12 cellular contexts compared by ENCODE assay signal in genomic region chr14:61174395-61175386, GRCh38.
DNase-seq lines count a peak whose midpoint lies in the region; ATAC-seq, FAIRE-seq and TF ChIP-seq lines count a peak whose summit lies in the region.
"Had no signal": no experiment of that assay in that cellular context is flagged by ENCODE, and none has a peak within 500 bp of the region (broad histone marks: within the 10 kb centered on the region; RNA-seq: fewer than 3 reads in every experiment).

No MANE protein-coding gene starts in this region.

- H4K20me1 ChIP-seq in endothelial cell of umbilical vein (replicated peaks; ENCODE audit: control insufficient read depth, extremely low read depth, insufficient read depth, low read length) = no peaks in the 10 kb centered on the region
- no peaks in the 10 kb centered on the region for H4K20me1 ChIP-seq in osteoblast (ENCODE audit: insufficient read depth, low read length)

- no TSS peak for BruUV-seq in endothelial cell of umbilical vein (replicated peaks; lab: Mats Ljungman, UMichigan)

- H3K9ac ChIP-seq in endothelial cell of umbilical vein (replicated peaks; ENCODE audit: extremely low read depth, insufficient read depth, low read length) = no peak overlapping the region

- H2AFZ ChIP-seq in endothelial cell of umbilical vein (ENCODE audit: low read depth, low read length) (peak overlapping the region; percentile 5), osteoblast (ENCODE audit: low read length) (no peak overlapping the region)

- H3K4me3 ChIP-seq in RWPE2 (ENCODE audit: severe bottlenecking) (no peak overlapping the region), endothelial cell of umbilical vein (replicated peaks in 1 of 3; ENCODE audit: insufficient read depth in 1 of 3, low read depth in 1 of 3, low read length in 3 of 3) (no peak overlapping the region), osteoblast (ENCODE audit: insufficient read depth, low read length) (no peak overlapping the region)
- H3K4me3 ChIP-seq: mucosa of descending colon had no signal

- H3K4me2 ChIP-seq in endothelial cell of umbilical vein (ENCODE audit: insufficient read depth, low read length) (no peak overlapping the region), osteoblast (ENCODE audit: insufficient read depth, low read length) (no peak overlapping the region)

- TF ChIP-seq CTCF in RWPE2 (IDR thresholded peaks at IDR 0.05; ENCODE audit: poor library complexity, severe bottlenecking) = no peak
- TF ChIP-seq CTCF in endothelial cell of umbilical vein (IDR thresholded peaks at IDR 0.05; ENCODE audit: extremely low read depth in 1 of 2, insufficient read depth in 1 of 2, low read depth in 1 of 2, low read length in 2 of 2) = no peak
- no peak for TF ChIP-seq CTCF in osteoblast (IDR thresholded peaks at IDR 0.05; ENCODE audit: extremely low read depth, low read depth, low read length)

- H3K79me2 ChIP-seq in endothelial cell of umbilical vein (ENCODE audit: control insufficient read depth, insufficient read depth, low read length) (no peaks in the 10 kb centered on the region), osteoblast (ENCODE audit: insufficient read depth, low read length) (no peaks in the 10 kb centered on the region)

- peak; percentile 93 for DNase-seq in HTR-8/SVneo (ENCODE audit: insufficient read length, low spot score)
- no peak for DNase-seq in RWPE2 (ENCODE audit: low spot score)
- no peak for DNase-seq in endothelial cell of umbilical vein (ENCODE audit: low read depth, low spot score)
- DNase-seq in osteoblast (ENCODE audit: insufficient read length, low spot score, missing footprints) = no peak
- DNase-seq in epidermal melanocyte (ENCODE audit: insufficient read length, low spot score) = no peak
- DNase-seq: Karpas-422, mucosa of descending colon, NCI-H2227 treated with DMSO at 0.1 percent for 48 hours had no signal

- ATAC-seq in RWPE2 (ENCODE audit: low read depth) (peak; percentile 75), GM19035 (IDR thresholded peaks at IDR 0.05; ENCODE audit: unreplicated experiment) (no peak), GM18907 (IDR thresholded peaks at IDR 0.05; ENCODE audit: unreplicated experiment) (no peak), HG03520 (IDR thresholded peaks at IDR 0.05; ENCODE audit: unreplicated experiment) (no peak)
- ATAC-seq: mucosa of descending colon, Panc1 had no signal

- POLR2A ChIA-PET in endothelial cell of umbilical vein (lab: Charles Lee) = no interaction called here

- H3K9me3 ChIP-seq in RWPE2 (ENCODE audit: severe bottlenecking) (no peaks in the 10 kb centered on the region), endothelial cell of umbilical vein (replicated peaks; ENCODE audit: control insufficient read depth, insufficient read depth, low read length) (no peaks in the 10 kb centered on the region), osteoblast (ENCODE audit: low read depth, low read length) (no peaks in the 10 kb centered on the region)
- H3K9me3 ChIP-seq: mucosa of descending colon had no signal

- no peak for TF ChIP-seq POLR2A in endothelial cell of umbilical vein (IDR thresholded peaks at IDR 0.05; ENCODE audit: low read depth, low read length)

- CTCF ChIA-PET in endothelial cell of umbilical vein (lab: Charles Lee) = interaction anchor here (1.3 to 1.9 kb wide), 3 partner anchors 8 to 550 kb away, joined by 3 to 5 read pairs (median 4); no protein-coding TSS in a partner anchor

- H3K9me1 ChIP-seq in endothelial cell of umbilical vein (replicated peaks; ENCODE audit: control insufficient read depth, extremely low read depth, insufficient read depth, low read length) = no peaks in the 10 kb centered on the region

- dilution Hi-C loops in endothelial cell of umbilical vein (cut with MboI; ENCODE audit: extremely low pct_ligation_motif_present, low sequenced_read_pairs) = no loop called here

- peaks cover 34% of the 10 kb centered on the region for H3K4me1 ChIP-seq in RWPE2 (ENCODE audit: insufficient read depth, poor library complexity, severe bottlenecking)
- H3K4me1 ChIP-seq in endothelial cell of umbilical vein (ENCODE audit: control insufficient read depth, extremely low read depth, insufficient read depth, low read length) = peaks cover 23% of the 10 kb centered on the region
- peaks cover 38% of the 10 kb centered on the region for H3K4me1 ChIP-seq in osteoblast (ENCODE audit: insufficient read depth, low read length)

- H3K27ac ChIP-seq in RWPE2 (ENCODE audit: poor library complexity, severe bottlenecking) (no peak overlapping the region), endothelial cell of umbilical vein (ENCODE audit: insufficient read depth, low read depth, low read length) (no peak overlapping the region), osteoblast (ENCODE audit: low read depth, low read length) (peak overlapping the region; percentile 19)

- FAIRE-seq in HTR-8/SVneo (lab: Jason Lieb, UNC) (peak; percentile 98), endothelial cell of umbilical vein (lab: Jason Lieb, UNC) (no peak)

- H3K36me3 ChIP-seq in RWPE2 (ENCODE audit: low read depth) = no peaks in the 10 kb centered on the region
- H3K36me3 ChIP-seq in endothelial cell of umbilical vein (ENCODE audit: control insufficient read depth in 2 of 2, extremely low read depth in 1 of 2, insufficient read depth in 2 of 2, low read length in 2 of 2) = no peaks in the 10 kb centered on the region
- no peaks in the 10 kb centered on the region for H3K36me3 ChIP-seq in osteoblast (ENCODE audit: insufficient read depth, low read length)

- no peaks in the 10 kb centered on the region for H3K27me3 ChIP-seq in RWPE2 (ENCODE audit: insufficient read depth, poor library complexity, severe bottlenecking)
- H3K27me3 ChIP-seq in endothelial cell of umbilical vein (ENCODE audit: control insufficient read depth in 2 of 2, insufficient read depth in 2 of 2, low read length in 2 of 2) = no peaks in the 10 kb centered on the region
- H3K27me3 ChIP-seq in osteoblast (ENCODE audit: insufficient read depth, low read length) = no peaks in the 10 kb centered on the region

- intact Hi-C loops in endothelial cell of umbilical vein (cut with micrococcal nuclease) = no loop called here

TF ChIP-seq in endothelial cell of umbilical vein, 7 proteins besides CTCF, POLR2A, EP300 and RAD21:
- TF ChIP-seq MYC (IDR thresholded peaks at IDR 0.05; ENCODE audit: low read depth, low read length) = no peak
- TF ChIP-seq MAX (IDR thresholded peaks at IDR 0.05; ENCODE audit: insufficient read depth, insufficient read length) = no peak
- no peak for TF ChIP-seq GATA2 (IDR thresholded peaks at IDR 0.05; ENCODE audit: insufficient read depth, insufficient read length, low read depth, low read length)
- no peak for TF ChIP-seq EZH2 (IDR thresholded peaks at IDR 0.05; ENCODE audit: borderline replicate concordance, low read depth, low read length, severe bottlenecking)
- TF ChIP-seq JUN (IDR thresholded peaks at IDR 0.05; ENCODE audit: borderline replicate concordance, insufficient read depth, insufficient read length, low read depth) = no peak
- no peak for TF ChIP-seq POLR2AphosphoS5 (IDR thresholded peaks at IDR 0.05; ENCODE audit: insufficient read depth, low read depth, low read length)
- no peak for TF ChIP-seq FOS (IDR thresholded peaks at IDR 0.05; ENCODE audit: borderline replicate concordance, insufficient read depth, low read length)
